31 cellular contexts compared by ENCODE assay signal in genomic region chr4:43619219-43619618, GRCh38.
"Had no signal": no experiment of that assay in that cellular context is flagged by ENCODE, and none has a peak within 500 bp of the region (broad histone marks: within the 10 kb centered on the region; RNA-seq: fewer than 3 reads in every experiment).

No MANE protein-coding gene starts in this region.

- H3K4me1 Mint-ChIP-seq: naive thymus-derived CD8-positive, alpha-beta T cell; nephron progenitor cell; neural crest cell; stimulated activated effector memory CD8-positive, alpha-beta T cell treated with anti-CD3 and anti-CD28 coated beads, Interleukin-12 subunit alpha, Interleukin-12 subunit beta, amount 100 ng/mL, for 72 hours; stimulated activated naive CD8-positive, alpha-beta T cell treated with anti-CD3 and anti-CD28 coated beads, Interleukin-15, amount 100 ng/mL, for 72 hours had no signal

- H3K9ac ChIP-seq: parathyroid adenoma had no signal

- H3K27me3 Mint-ChIP-seq: naive thymus-derived CD8-positive, alpha-beta T cell; natural killer cell treated with Interleukin-12 subunit alpha and Interleukin-12 subunit beta and Interleukin-15 and Interleukin-18, amount 100 ng/mL, for 72 hours; progenitor cell of endocrine pancreas; stimulated activated naive CD8-positive, alpha-beta T cell treated with anti-CD3 and anti-CD28 coated beads, Interleukin-15, amount 100 ng/mL, for 72 hours; type B pancreatic cell had no signal

- H2AFZ ChIP-seq: parathyroid adenoma had no signal

- H3K9me3 ChIP-seq: neutrophil, ovary, psoas muscle, right lobe of liver, testis, tibial artery, upper lobe of right lung, uterus had no signal

- H3K4me3 ChIP-seq: ovary, psoas muscle, right lobe of liver, sigmoid colon, suprapubic skin, testis, tibial artery, transverse colon, upper lobe of right lung, uterus had no signal

- H3K4me1 ChIP-seq: parathyroid adenoma, psoas muscle, right lobe of liver, sigmoid colon, suprapubic skin, testis, tibial artery, transverse colon, upper lobe of right lung, uterus had no signal

- H3K4me3 Mint-ChIP-seq: naive thymus-derived CD8-positive, alpha-beta T cell; natural killer cell treated with Interleukin-12 subunit alpha and Interleukin-12 subunit beta and Interleukin-15 and Interleukin-18, amount 100 ng/mL, for 72 hours; nephron progenitor cell; neural crest cell; stimulated activated effector memory CD8-positive, alpha-beta T cell treated with anti-CD3 and anti-CD28 coated beads, Interleukin-12 subunit alpha, Interleukin-12 subunit beta, amount 100 ng/mL, for 72 hours; stimulated activated naive B cell treated with anti-CD40 and anti-IgM and Interleukin-4, amounts not matched to agents 10 μg/mL and 1 μg/mL and 100 μg/mL, for 72 hours; stimulated activated naive CD8-positive, alpha-beta T cell treated with anti-CD3 and anti-CD28 coated beads, Interleukin-15, amount 100 ng/mL, for 72 hours; type B pancreatic cell had no signal

- H3K79me2 ChIP-seq: parathyroid adenoma had no signal

- ATAC-seq: naive thymus-derived CD8-positive, alpha-beta T cell; natural killer cell treated with Interleukin-12 subunit alpha and Interleukin-12 subunit beta and Interleukin-15 and Interleukin-18, amount 100 ng/mL, for 72 hours; psoas muscle; right cardiac atrium; right lobe of liver; stimulated activated effector memory CD8-positive, alpha-beta T cell treated with anti-CD3 and anti-CD28 coated beads, Interleukin-12 subunit alpha, Interleukin-12 subunit beta, amount 100 ng/mL, for 72 hours; stimulated activated naive B cell treated with anti-CD40 and anti-IgM and Interleukin-4, amounts not matched to agents 10 μg/mL and 1 μg/mL and 100 μg/mL, for 72 hours; stimulated activated naive CD8-positive, alpha-beta T cell treated with anti-CD3 and anti-CD28 coated beads, Interleukin-15, amount 100 ng/mL, for 72 hours; upper lobe of right lung had no signal

- H3K36me3 ChIP-seq: neutrophil, ovary, right lobe of liver, sigmoid colon, suprapubic skin, tibial artery, transverse colon, upper lobe of right lung, uterus had no signal

- H3K27ac Mint-ChIP-seq: naive thymus-derived CD8-positive, alpha-beta T cell; natural killer cell treated with Interleukin-12 subunit alpha and Interleukin-12 subunit beta and Interleukin-15 and Interleukin-18, amount 100 ng/mL, for 72 hours; nephron progenitor cell; progenitor cell of endocrine pancreas; stimulated activated effector memory CD8-positive, alpha-beta T cell treated with anti-CD3 and anti-CD28 coated beads, Interleukin-12 subunit alpha, Interleukin-12 subunit beta, amount 100 ng/mL, for 72 hours; stimulated activated naive B cell treated with anti-CD40 and anti-IgM and Interleukin-4, amounts not matched to agents 10 μg/mL and 1 μg/mL and 100 μg/mL, for 72 hours; stimulated activated naive CD8-positive, alpha-beta T cell treated with anti-CD3 and anti-CD28 coated beads, Interleukin-15, amount 100 ng/mL, for 72 hours; type B pancreatic cell had no signal

- H3K36me3 Mint-ChIP-seq: stimulated activated effector memory CD8-positive, alpha-beta T cell treated with anti-CD3 and anti-CD28 coated beads, Interleukin-12 subunit alpha, Interleukin-12 subunit beta, amount 100 ng/mL, for 72 hours; stimulated activated naive B cell treated with anti-CD40 and anti-IgM and Interleukin-4, amounts not matched to agents 10 μg/mL and 1 μg/mL and 100 μg/mL, for 72 hours; type B pancreatic cell had no signal

- H3K27me3 ChIP-seq: neutrophil, ovary, right lobe of liver, sigmoid colon, suprapubic skin, testis, tibial artery, transverse colon, upper lobe of right lung, uterus had no signal

- DNase-seq: naive thymus-derived CD8-positive, alpha-beta T cell; nephron progenitor cell; occipital lobe; ovary; posterior cingulate gyrus; psoas muscle; right cardiac atrium; right lobe of liver; sigmoid colon; small intestine; stimulated activated CD4-positive, alpha-beta T cell treated with anti-CD3 and anti-CD28 coated beads, Interleukin-15, amount 100 ng/mL, for 24 hours; stimulated activated CD4-positive, alpha-beta T cell treated with anti-CD3 and anti-CD28 coated beads, Interleukin-2, amount 100 ng/mL, for 24 hours; stimulated activated CD4-positive, alpha-beta T cell treated with anti-CD3 and anti-CD28 coated beads, Interleukin-2, amount 100 ng/mL, for 48 hours; stimulated activated CD4-positive, alpha-beta T cell treated with anti-CD3 and anti-CD28 coated beads, Interleukin-4, amount 100 ng/mL, for 24 hours; stimulated activated naive B cell treated with anti-CD40 and anti-IgM and Interleukin-4, amounts not matched to agents 10 μg/mL and 1 μg/mL and 100 μg/mL, for 72 hours; stimulated activated naive CD4-positive, alpha-beta T cell treated with Interleukin-2 at 50 U/mL for 16 hours; stimulated activated naive CD8-positive, alpha-beta T cell treated with anti-CD3 and anti-CD28 coated beads, Interleukin-15, amount 100 ng/mL, for 72 hours; substantia nigra; testis; tibial artery; transverse colon; upper lobe of right lung; uterus had no signal

- H3K27ac ChIP-seq: neutrophil, ovary, parathyroid adenoma, psoas muscle, right lobe of liver, sigmoid colon, suprapubic skin, testis, tibial artery, transverse colon, upper lobe of right lung, uterus had no signal

- H3K9me3 Mint-ChIP-seq: nephron progenitor cell, type B pancreatic cell had no signal
